ENCODE assay signal across 1 cellular context in the genomic region with DNA sequence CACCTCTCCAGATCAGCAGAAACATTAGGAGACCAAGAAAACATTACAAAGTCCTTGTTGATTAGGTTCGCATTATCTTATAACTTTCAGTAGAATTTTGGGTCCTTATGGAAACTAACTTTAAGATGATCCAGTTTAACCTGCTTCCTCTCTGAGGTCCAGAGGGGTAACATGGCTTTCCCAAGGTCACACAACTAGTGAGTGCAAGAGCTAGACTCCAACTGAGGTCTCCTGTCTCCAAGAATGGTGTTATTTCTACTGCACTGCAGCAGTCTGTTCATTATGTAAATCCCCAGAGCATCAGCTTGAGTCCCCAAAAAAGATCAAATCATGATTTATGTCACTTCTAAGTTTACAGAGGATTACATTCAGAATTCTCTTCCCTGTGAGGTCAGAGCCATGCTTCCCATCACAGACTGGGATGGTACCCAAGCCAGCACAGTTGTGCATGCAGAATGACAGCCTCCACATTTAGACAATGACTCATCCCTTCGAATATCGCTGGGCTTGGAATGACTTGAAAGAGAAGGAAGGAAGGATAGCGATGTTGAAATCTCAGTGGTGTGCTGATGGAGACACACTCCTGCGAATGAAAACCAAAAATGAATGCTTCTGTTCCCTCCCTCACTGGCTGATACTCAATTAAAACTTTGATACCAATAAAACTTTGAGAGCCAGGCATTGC.
TF ChIP-seq lines count a peak whose summit lies in the region.

No MANE protein-coding gene starts in this region.

TF ChIP-seq in HepG2, 621 proteins besides CTCF, POLR2A, EP300 and RAD21 (continued from another document):
- TF ChIP-seq, protein P1, sequence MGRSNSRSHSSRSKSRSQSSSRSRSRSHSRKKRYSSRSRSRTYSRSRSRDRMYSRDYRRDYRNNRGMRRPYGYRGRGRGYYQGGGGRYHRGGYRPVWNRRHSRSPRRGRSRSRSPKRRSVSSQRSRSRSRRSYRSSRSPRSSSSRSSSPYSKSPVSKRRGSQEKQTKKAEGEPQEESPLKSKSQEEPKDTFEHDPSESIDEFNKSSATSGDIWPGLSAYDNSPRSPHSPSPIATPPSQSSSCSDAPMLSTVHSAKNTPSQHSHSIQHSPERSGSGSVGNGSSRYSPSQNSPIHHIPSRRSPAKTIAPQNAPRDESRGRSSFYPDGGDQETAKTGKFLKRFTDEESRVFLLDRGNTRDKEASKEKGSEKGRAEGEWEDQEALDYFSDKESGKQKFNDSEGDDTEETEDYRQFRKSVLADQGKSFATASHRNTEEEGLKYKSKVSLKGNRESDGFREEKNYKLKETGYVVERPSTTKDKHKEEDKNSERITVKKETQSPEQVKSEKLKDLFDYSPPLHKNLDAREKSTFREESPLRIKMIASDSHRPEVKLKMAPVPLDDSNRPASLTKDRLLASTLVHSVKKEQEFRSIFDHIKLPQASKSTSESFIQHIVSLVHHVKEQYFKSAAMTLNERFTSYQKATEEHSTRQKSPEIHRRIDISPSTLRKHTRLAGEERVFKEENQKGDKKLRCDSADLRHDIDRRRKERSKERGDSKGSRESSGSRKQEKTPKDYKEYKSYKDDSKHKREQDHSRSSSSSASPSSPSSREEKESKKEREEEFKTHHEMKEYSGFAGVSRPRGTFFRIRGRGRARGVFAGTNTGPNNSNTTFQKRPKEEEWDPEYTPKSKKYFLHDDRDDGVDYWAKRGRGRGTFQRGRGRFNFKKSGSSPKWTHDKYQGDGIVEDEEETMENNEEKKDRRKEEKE (IDR thresholded peaks at IDR 0.05) = no peak
- no peak for TF ChIP-seq ZNF83 (CRISPR knock-in tag; IDR thresholded peaks at IDR 0.05; ENCODE audit: borderline replicate concordance)
- TF ChIP-seq GABPB1 (CRISPR knock-in tag; IDR thresholded peaks at IDR 0.05) = no peak
- no peak for TF ChIP-seq PRMT3 (CRISPR knock-in tag; IDR thresholded peaks at IDR 0.05; ENCODE audit: borderline replicate concordance, low read depth)
- TF ChIP-seq EED (CRISPR knock-in tag; IDR thresholded peaks at IDR 0.05) = no peak
- TF ChIP-seq, protein P2, sequence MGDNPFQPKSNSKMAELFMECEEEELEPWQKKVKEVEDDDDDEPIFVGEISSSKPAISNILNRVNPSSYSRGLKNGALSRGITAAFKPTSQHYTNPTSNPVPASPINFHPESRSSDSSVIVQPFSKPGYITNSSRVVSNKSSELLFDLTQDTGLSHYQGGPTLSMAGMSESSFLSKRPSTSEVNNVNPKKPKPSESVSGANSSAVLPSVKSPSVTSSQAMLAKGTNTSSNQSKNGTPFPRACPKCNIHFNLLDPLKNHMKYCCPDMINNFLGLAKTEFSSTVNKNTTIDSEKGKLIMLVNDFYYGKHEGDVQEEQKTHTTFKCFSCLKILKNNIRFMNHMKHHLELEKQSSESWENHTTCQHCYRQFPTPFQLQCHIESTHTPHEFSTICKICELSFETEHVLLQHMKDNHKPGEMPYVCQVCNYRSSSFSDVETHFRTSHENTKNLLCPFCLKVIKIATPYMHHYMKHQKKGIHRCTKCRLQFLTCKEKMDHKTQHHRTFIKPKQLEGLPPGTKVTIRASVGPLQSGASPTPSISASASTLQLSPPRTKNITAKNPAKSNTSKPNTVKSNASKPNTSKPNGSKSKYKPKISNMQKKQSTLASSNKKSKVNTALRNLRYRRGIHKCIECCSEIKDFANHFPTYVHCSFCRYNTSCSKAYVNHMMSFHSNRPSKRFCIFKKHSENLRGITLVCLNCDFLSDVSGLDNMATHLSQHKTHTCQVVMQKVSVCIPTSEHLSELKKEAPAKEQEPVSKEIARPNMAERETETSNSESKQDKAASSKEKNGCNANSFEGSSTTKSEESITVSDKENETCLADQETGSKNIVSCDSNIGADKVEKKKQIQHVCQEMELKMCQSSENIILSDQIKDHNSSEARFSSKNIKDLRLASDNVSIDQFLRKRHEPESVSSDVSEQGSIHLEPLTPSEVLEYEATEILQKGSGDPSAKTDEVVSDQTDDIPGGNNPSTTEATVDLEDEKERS (CRISPR knock-in tag; IDR thresholded peaks at IDR 0.05) = no peak
